12 cellular contexts compared by ENCODE assay signal in genomic region chr5:136018814-136019777, GRCh38. TPM values are rescaled to one million over a fixed set of nuclear protein-coding genes. Genes with fewer than 3 reads are reported as not detected.
DNase-seq lines count a peak whose midpoint lies in the region; ATAC-seq and TF ChIP-seq lines count a peak whose summit lies in the region.
"Had no signal": no experiment of that assay in that cellular context is flagged by ENCODE, and none has a peak within 500 bp of the region (broad histone marks: within the 10 kb centered on the region; RNA-seq: fewer than 3 reads in every experiment).

No MANE protein-coding gene starts in this region.

- H3K4me3 ChIP-seq in SK-N-SH (ENCODE audit: low read depth in 2 of 2, low read length in 1 of 2) (no peak overlapping the region; a peak in 1 of 4 replicates), fibroblast of villous mesenchyme (ENCODE audit: low read depth, low read length) (no peak overlapping the region), sigmoid colon (no peak overlapping the region)

- H3K4me1 ChIP-seq in SK-N-SH (ENCODE audit: control insufficient read depth in 1 of 2, insufficient read depth in 2 of 2, low read depth in 1 of 2, low read length in 1 of 2): peaks cover 37 to 54% of the 10 kb centered on the region in 2 experiments
- H3K4me1 ChIP-seq in sigmoid colon: peaks cover 0 to 81% (median 62%) of the 10 kb centered on the region in 4 donors

- TF ChIP-seq CTCF in SK-N-SH (IDR thresholded peaks at IDR 0.05) (peak; percentile 52), fibroblast of villous mesenchyme (IDR thresholded peaks at IDR 0.05; ENCODE audit: insufficient read depth, low read depth, low read length) (peak; percentile 55), sigmoid colon (IDR thresholded peaks at IDR 0.05) (peak in 3 of 4 experiments; percentile 3 to 30 (median 22))

- no peak overlapping the region for H2AFZ ChIP-seq in SK-N-SH (ENCODE audit: low read depth)

- H3K27me3 ChIP-seq in SK-N-SH (ENCODE audit: insufficient read depth) (no peaks in the 10 kb centered on the region), sigmoid colon (no peaks in the 10 kb centered on the region)

- H3K4me3 Mint-ChIP-seq in activated T-helper 17 cell treated with anti-CD3 and anti-CD28 coated beads, Interleukin-2, amount 50 U/mL, for 72 hours: no peak overlapping the region
- H3K4me3 Mint-ChIP-seq: effector memory CD8-positive, alpha-beta T cell had no signal

- TF ChIP-seq RAD21 in SK-N-SH (IDR thresholded peaks at IDR 0.05; ENCODE audit: low read length): peak; percentile 67

- TF ChIP-seq EP300 in SK-N-SH (IDR thresholded peaks at IDR 0.05; ENCODE audit: borderline replicate concordance in 1 of 2, low read depth in 1 of 2, low read length in 1 of 2): peak; percentile 92 to 97
- peak in 2 of 4 donors; percentile 16 to 53 for TF ChIP-seq EP300 in sigmoid colon (IDR thresholded peaks at IDR 0.05)

- H3K9me2 ChIP-seq in SK-N-SH: no peaks in the 10 kb centered on the region

- peaks cover 34% of the 10 kb centered on the region for H3K27me3 Mint-ChIP-seq in activated T-helper 17 cell treated with anti-CD3 and anti-CD28 coated beads, Interleukin-2, amount 50 U/mL, for 72 hours

- DNase-seq in DMS 273 treated with DMSO at 0.1 percent for 48 hours (lab: John Stamatoyannopoulos, UW): peak; percentile 78
- peak; percentile 82 for DNase-seq in SK-N-SH
- DNase-seq in fibroblast of villous mesenchyme (ENCODE audit: low read depth): peak; percentile 100
- peak; percentile 89 for DNase-seq in sigmoid colon
- no peak for DNase-seq in NAMALWA (ENCODE audit: low spot score)
- no peak for DNase-seq in activated T-cell treated with anti-CD3 and anti-CD28 coated beads for 4 hours
- DNase-seq in GDM1 (lab: John Stamatoyannopoulos, UW): no peak
- DNase-seq: activated CD4-positive, CD25-positive, alpha-beta regulatory T cell treated with anti-CD3 and anti-CD28 coated beads, Interleukin-2, amount 50 U/mL, for 72 hours; effector memory CD8-positive, alpha-beta T cell; NCI-H1436 treated with DMSO at 0.1 percent for 48 hours; retina had no signal

- H3K36me3 ChIP-seq in SK-N-SH (replicated peaks in 1 of 2; ENCODE audit: control insufficient read depth in 1 of 2, insufficient read depth in 2 of 2, low read length in 1 of 2) (no peaks in the 10 kb centered on the region), sigmoid colon (no peaks in the 10 kb centered on the region)

- intact Hi-C loops in sigmoid colon (cut with DNase I): no loop called here

- peak overlapping the region; percentile 86 for H3K9ac ChIP-seq in SK-N-SH

- no peak for TF ChIP-seq POLR2A in sigmoid colon (IDR thresholded peaks at IDR 0.05)

- CTCF ChIA-PET in SK-N-SH (lab: Yijun Ruan, JAX): interaction anchor here (0.7 to 2.8 kb wide), 11 partner anchors 8 to 193 kb away, joined by 3 to 13 read pairs (median 5); partner anchors contain the start of gene TGFBI

- H3K4me1 Mint-ChIP-seq in activated T-helper 17 cell treated with anti-CD3 and anti-CD28 coated beads, Interleukin-2, amount 50 U/mL, for 72 hours: peaks cover 9% of the 10 kb centered on the region

- H3K9me3 Mint-ChIP-seq in activated T-helper 17 cell treated with anti-CD3 and anti-CD28 coated beads, Interleukin-2, amount 50 U/mL, for 72 hours: no peaks in the 10 kb centered on the region
- H3K9me3 Mint-ChIP-seq: effector memory CD8-positive, alpha-beta T cell had no signal

- no peak overlapping the region for H3K27ac Mint-ChIP-seq in activated T-helper 17 cell treated with anti-CD3 and anti-CD28 coated beads, Interleukin-2, amount 50 U/mL, for 72 hours
- H3K27ac Mint-ChIP-seq: effector memory CD8-positive, alpha-beta T cell had no signal

- no peaks in the 10 kb centered on the region for H3K36me3 Mint-ChIP-seq in activated T-helper 17 cell treated with anti-CD3 and anti-CD28 coated beads, Interleukin-2, amount 50 U/mL, for 72 hours (ENCODE audit: low read depth)

- H4K20me1 ChIP-seq in SK-N-SH (ENCODE audit: insufficient read depth): no peaks in the 10 kb centered on the region

- peak overlapping the region; percentile 53 for H3K4me2 ChIP-seq in SK-N-SH

- ATAC-seq in activated T-helper 17 cell treated with anti-CD3 and anti-CD28 coated beads, Interleukin-2, amount 50 U/mL, for 72 hours (replicated peaks): no peak
- ATAC-seq: effector memory CD8-positive, alpha-beta T cell had no signal

- peaks cover 4% of the 10 kb centered on the region; the same call in 1 of the 2 replicates for H3K79me2 ChIP-seq in SK-N-SH (ENCODE audit: insufficient read depth)

- H3F3A ChIP-seq in SK-N-SH (replicated peaks; ENCODE audit: insufficient read depth): peaks cover 70% of the 10 kb centered on the region

- H3K27ac ChIP-seq in SK-N-SH (ENCODE audit: low read depth in 2 of 2, low read length in 1 of 2) (peak overlapping the region; percentile 98 to 100), sigmoid colon (peak overlapping the region; percentile 5 to 84 (median 72))

- 34% methylated on average over 11 of the region's 11 CpGs for WGBS in SK-N-SH (ENCODE audit: low lambda C conversion rate)
- WGBS in sigmoid colon, 2 donors: 74 to 77% methylated on average over 11 of the region's 11 CpGs

- POLR2A ChIA-PET in SK-N-SH (lab: Yijun Ruan, JAX): interaction anchor here (1.0 to 1.3 kb wide), 2 partner anchors 11 to 17 kb away, joined by 4 to 5 read pairs; no protein-coding TSS in a partner anchor

- no peaks in the 10 kb centered on the region for H3K9me3 ChIP-seq in SK-N-SH
- H3K9me3 ChIP-seq in sigmoid colon: no peaks in the 10 kb centered on the region

TF ChIP-seq in SK-N-SH, 30 proteins besides CTCF, POLR2A, EP300 and RAD21 (continues in another document):
- TF ChIP-seq FOXJ3 (CRISPR knock-in tag; IDR thresholded peaks at IDR 0.05) (peak; percentile 79), JUND (IDR thresholded peaks at IDR 0.05) (peak; percentile 90), FOXM1 (IDR thresholded peaks at IDR 0.05; ENCODE audit: low read depth) (peak; percentile 92), ELF1 (IDR thresholded peaks at IDR 0.05) (no peak), YY1 (IDR thresholded peaks at IDR 0.05; ENCODE audit: low read depth) (no peak), EZH2phosphoT487 (IDR thresholded peaks at IDR 0.05; ENCODE audit: borderline replicate concordance, low read depth) (no peak), NRF1 (IDR thresholded peaks at IDR 0.05; ENCODE audit: low read depth, low read length) (no peak), TCF12 (IDR thresholded peaks at IDR 0.05) (peak; percentile 100), USF1 (IDR thresholded peaks at IDR 0.05; ENCODE audit: borderline replicate concordance, low read depth) (peak; percentile 53; the same call in 1 of the 2 replicates)
- TF ChIP-seq, protein P1, sequence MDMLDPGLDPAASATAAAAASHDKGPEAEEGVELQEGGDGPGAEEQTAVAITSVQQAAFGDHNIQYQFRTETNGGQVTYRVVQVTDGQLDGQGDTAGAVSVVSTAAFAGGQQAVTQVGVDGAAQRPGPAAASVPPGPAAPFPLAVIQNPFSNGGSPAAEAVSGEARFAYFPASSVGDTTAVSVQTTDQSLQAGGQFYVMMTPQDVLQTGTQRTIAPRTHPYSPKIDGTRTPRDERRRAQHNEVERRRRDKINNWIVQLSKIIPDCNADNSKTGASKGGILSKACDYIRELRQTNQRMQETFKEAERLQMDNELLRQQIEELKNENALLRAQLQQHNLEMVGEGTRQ (IDR thresholded peaks at IDR 0.05; ENCODE audit: borderline replicate concordance, low read depth, low read length): no peak
- TF ChIP-seq, protein P2, sequence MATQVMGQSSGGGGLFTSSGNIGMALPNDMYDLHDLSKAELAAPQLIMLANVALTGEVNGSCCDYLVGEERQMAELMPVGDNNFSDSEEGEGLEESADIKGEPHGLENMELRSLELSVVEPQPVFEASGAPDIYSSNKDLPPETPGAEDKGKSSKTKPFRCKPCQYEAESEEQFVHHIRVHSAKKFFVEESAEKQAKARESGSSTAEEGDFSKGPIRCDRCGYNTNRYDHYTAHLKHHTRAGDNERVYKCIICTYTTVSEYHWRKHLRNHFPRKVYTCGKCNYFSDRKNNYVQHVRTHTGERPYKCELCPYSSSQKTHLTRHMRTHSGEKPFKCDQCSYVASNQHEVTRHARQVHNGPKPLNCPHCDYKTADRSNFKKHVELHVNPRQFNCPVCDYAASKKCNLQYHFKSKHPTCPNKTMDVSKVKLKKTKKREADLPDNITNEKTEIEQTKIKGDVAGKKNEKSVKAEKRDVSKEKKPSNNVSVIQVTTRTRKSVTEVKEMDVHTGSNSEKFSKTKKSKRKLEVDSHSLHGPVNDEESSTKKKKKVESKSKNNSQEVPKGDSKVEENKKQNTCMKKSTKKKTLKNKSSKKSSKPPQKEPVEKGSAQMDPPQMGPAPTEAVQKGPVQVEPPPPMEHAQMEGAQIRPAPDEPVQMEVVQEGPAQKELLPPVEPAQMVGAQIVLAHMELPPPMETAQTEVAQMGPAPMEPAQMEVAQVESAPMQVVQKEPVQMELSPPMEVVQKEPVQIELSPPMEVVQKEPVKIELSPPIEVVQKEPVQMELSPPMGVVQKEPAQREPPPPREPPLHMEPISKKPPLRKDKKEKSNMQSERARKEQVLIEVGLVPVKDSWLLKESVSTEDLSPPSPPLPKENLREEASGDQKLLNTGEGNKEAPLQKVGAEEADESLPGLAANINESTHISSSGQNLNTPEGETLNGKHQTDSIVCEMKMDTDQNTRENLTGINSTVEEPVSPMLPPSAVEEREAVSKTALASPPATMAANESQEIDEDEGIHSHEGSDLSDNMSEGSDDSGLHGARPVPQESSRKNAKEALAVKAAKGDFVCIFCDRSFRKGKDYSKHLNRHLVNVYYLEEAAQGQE (IDR thresholded peaks at IDR 0.05; ENCODE audit: low read depth, low read length): 0 out of 2 replicates have a peak, but pooled peaks have one; percentile 52
- TF ChIP-seq, protein P3, sequence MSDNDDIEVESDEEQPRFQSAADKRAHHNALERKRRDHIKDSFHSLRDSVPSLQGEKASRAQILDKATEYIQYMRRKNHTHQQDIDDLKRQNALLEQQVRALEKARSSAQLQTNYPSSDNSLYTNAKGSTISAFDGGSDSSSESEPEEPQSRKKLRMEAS (IDR thresholded peaks at IDR 0.05; ENCODE audit: low read depth): peak; percentile 97

RNA-seq across cellular contexts. Expression of gene TGFBI, which starts 9.7 kb away (rescaled TPM):
- polyA plus RNA-seq in SK-N-SH (2012; rRNA removed): 2,247 and 2,678 TPM in 2 replicates
- 1,829 and 2,247 TPM in 2 replicates for polyA plus RNA-seq in SK-N-SH (2012; cell fraction: cytosol; rRNA removed)
- polyA plus RNA-seq in SK-N-SH (2012; cell fraction: nucleus; rRNA removed): 2,574 and 3,187 TPM in 2 replicates
- 281 and 496 TPM in 2 replicates for total RNA-seq in fibroblast of villous mesenchyme
- 100 to 1,000 TPM in 2 of 4 donors, 10 to 100 TPM in 2; 49.2 to 178 (median 91.6) TPM for total RNA-seq in sigmoid colon
- polyA plus RNA-seq in sigmoid colon: 100 to 1,000 TPM in 1 of 3 donors, 10 to 100 TPM in 2; 48.6 to 106 (median 65.3) TPM
- total RNA-seq in activated T-helper 17 cell treated with anti-CD3 and anti-CD28 coated beads, Interleukin-2, amount 50 U/mL, for 72 hours: under 1 TPM in 1 of 2 donors, not detected in 1; 0.78 TPM

Comparison
In these comparisons a context has a peak if more than half of its experiments do, and no peak if none do; other contexts are left out.
1. DNase-seq: peak in DMS 273 treated with DMSO at 0.1 percent for 48 hours (single experiment), SK-N-SH (single experiment), fibroblast of villous mesenchyme (single experiment) and sigmoid colon (single experiment); none in NAMALWA (single experiment), activated T-cell treated with anti-CD3 and anti-CD28 coated beads for 4 hours (single experiment) and GDM1 (single experiment).
2. RNA of gene TGFBI, which starts 9.7 kb away (total RNA-seq): 281 to 496 TPM in fibroblast of villous mesenchyme and 49.2 to 178 TPM in sigmoid colon; 0.78 TPM in activated T-helper 17 cell treated with anti-CD3 and anti-CD28 coated beads, Interleukin-2, amount 50 U/mL, for 72 hours; every median in the first group is over 10 times any median in the second.
3. Peak in every context shown above with its lines, with median percentiles within 50 percentile points of each other: CTCF ChIP-seq.